In the genomic region with DNA sequence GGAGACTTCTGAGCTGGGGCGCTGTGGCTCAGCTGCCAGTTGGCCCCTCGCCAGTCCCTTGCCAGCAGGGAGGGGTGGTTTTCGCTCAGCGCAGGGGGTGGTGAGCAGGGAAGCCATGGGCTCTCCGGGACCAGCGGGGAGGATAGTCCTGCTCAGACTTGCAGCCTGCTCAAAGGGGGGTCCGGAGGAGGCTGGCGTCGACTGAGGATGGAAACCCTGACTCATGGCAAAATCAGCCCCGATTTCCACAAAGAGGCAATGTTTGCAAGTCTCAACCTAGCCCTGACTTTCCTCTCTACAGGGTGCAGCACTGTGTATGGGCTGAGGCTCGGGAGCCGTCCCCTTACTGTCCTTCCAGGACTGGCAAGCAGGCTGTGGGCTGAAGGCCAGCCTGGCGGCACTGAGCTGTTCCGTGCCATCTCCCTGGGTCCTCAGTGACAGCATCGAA, we compare ENCODE assay signal across 8 cellular contexts. TPM values are rescaled to one million over a fixed set of nuclear protein-coding genes. Genes with fewer than 3 reads are reported as not detected.
DNase-seq lines count a peak whose midpoint lies in the region; ATAC-seq and TF ChIP-seq lines count a peak whose summit lies in the region.

No MANE protein-coding gene starts in this region.

- H3K9me3 Mint-ChIP-seq in activated T-cell treated with anti-CD3 and anti-CD28 coated beads, Interleukin-2, amount 50 U/mL, for 24 hours, result no peaks in the 10 kb centered on the region

- H3K9me3 ChIP-seq in SK-N-MC (ENCODE audit: low read depth, low read length) (no peaks in the 10 kb centered on the region), gastroesophageal sphincter (no peaks in the 10 kb centered on the region), stomach (no peaks in the 10 kb centered on the region)

- no peak for TF ChIP-seq POLR2A in gastroesophageal sphincter (IDR thresholded peaks at IDR 0.05)
- TF ChIP-seq POLR2A in stomach (IDR thresholded peaks at IDR 0.05), result no peak

- H3K27ac Mint-ChIP-seq in activated T-cell treated with anti-CD3 and anti-CD28 coated beads, Interleukin-2, amount 50 U/mL, for 24 hours, result no peak overlapping the region

- H3K27me3 Mint-ChIP-seq in activated T-cell treated with anti-CD3 and anti-CD28 coated beads, Interleukin-2, amount 50 U/mL, for 24 hours, result peaks cover 12% of the 10 kb centered on the region

- no peak overlapping the region for H3K4me3 Mint-ChIP-seq in activated T-cell treated with anti-CD3 and anti-CD28 coated beads, Interleukin-2, amount 50 U/mL, for 24 hours

- DNase-seq in GM04504 (ENCODE audit: low read depth) (peak; percentile 71), SK-N-MC (ENCODE audit: low read depth, low spot score) (peak; percentile 26), stomach (peak; percentile 30), NOMO-1 treated with dmso at 0.1 percent for 144 hours (lab: John Stamatoyannopoulos, UW; ENCODE audit: unreplicated experiment) (no peak)
- DNase-seq in activated T-cell treated with anti-CD3 and anti-CD28 coated beads, Interleukin-2, amount 50 U/mL, for 24 hours, result no peak

- H3K36me3 Mint-ChIP-seq in activated T-cell treated with anti-CD3 and anti-CD28 coated beads, Interleukin-2, amount 50 U/mL, for 24 hours (ENCODE audit: low read depth), result no peaks in the 10 kb centered on the region

- TF ChIP-seq CTCF in gastroesophageal sphincter (IDR thresholded peaks at IDR 0.05) (no peak), stomach (IDR thresholded peaks at IDR 0.05) (no peak)

- H3K4me1 Mint-ChIP-seq in activated T-cell treated with anti-CD3 and anti-CD28 coated beads, Interleukin-2, amount 50 U/mL, for 24 hours (ENCODE audit: low read depth), result no peaks in the 10 kb centered on the region

- ATAC-seq in gastroesophageal sphincter (peak; percentile 61), HG03442 (IDR thresholded peaks at IDR 0.05; ENCODE audit: unreplicated experiment) (no peak), HG02973 (IDR thresholded peaks at IDR 0.05; ENCODE audit: unreplicated experiment) (no peak)

- peak overlapping the region; percentile 57; the same call in 1 of the 2 replicates for H3K27ac ChIP-seq in SK-N-MC
- peak overlapping the region; percentile 17 to 80 (median 74) for H3K27ac ChIP-seq in gastroesophageal sphincter
- peak overlapping the region in 4 of 5 donors; percentile 57 to 81 (median 70) for H3K27ac ChIP-seq in stomach

- H3K4me1 ChIP-seq in gastroesophageal sphincter, result peaks cover 3 to 77% (median 35%) of the 10 kb centered on the region in 3 donors
- H3K4me1 ChIP-seq in stomach, result peaks cover 13 to 51% (median 28%) of the 10 kb centered on the region in 4 donors

- peak overlapping the region; percentile 8; the same call in 1 of the 2 replicates for H3K4me3 ChIP-seq in SK-N-MC
- H3K4me3 ChIP-seq in gastroesophageal sphincter, result peak overlapping the region in 1 of 2 donors; percentile 24
- no peak overlapping the region for H3K4me3 ChIP-seq in stomach

- peaks cover 35% of the 10 kb centered on the region for H3K36me3 ChIP-seq in SK-N-MC (ENCODE audit: insufficient read depth, low read length)
- H3K36me3 ChIP-seq in gastroesophageal sphincter, result peaks cover 0 to 24% of the 10 kb centered on the region in 2 donors
- peaks cover 0 to 18% (median 13%) of the 10 kb centered on the region in 4 donors for H3K36me3 ChIP-seq in stomach

- TF ChIP-seq EP300 in gastroesophageal sphincter (IDR thresholded peaks at IDR 0.05) (no peak), stomach (IDR thresholded peaks at IDR 0.05) (no peak)

- WGBS in gastroesophageal sphincter (ENCODE audit: low coverage in 1 of 2), 2 donors, result 20% methylated on average over 4 of the region's 15 CpGs; no CpG with 5 or more reads in 1 of the 2 donors
- WGBS in stomach, 5 donors, result 28 to 67% (median 56%) methylated on average over 13 to 15 of the region's 15 CpGs

- intact Hi-C loops in stomach (cut with DNase I; ENCODE audit: low total_unique reads), result no loop called here

- H3K9ac ChIP-seq in SK-N-MC (ENCODE audit: insufficient read length), result no peak overlapping the region

- H3K27me3 ChIP-seq in gastroesophageal sphincter (no peaks in the 10 kb centered on the region), stomach (peaks cover 0 to 12% (median 0%) of the 10 kb centered on the region in 3 donors)

RNA-seq across cellular contexts. Expression of a gene that starts 35.1 kb away (rescaled TPM):
- total RNA-seq in gastroesophageal sphincter (100 to 1,000 TPM; 241 to 597 (median 382) TPM), stomach (100 to 1,000 TPM in 4 of 5 donors, 10 to 100 TPM in 1; 38.8 to 416 (median 210) TPM)
- polyA plus RNA-seq in stomach, result 10 to 100 TPM; 43.4 to 97.3 (median 95.6) TPM

Comparison
In these comparisons a context has a peak if more than half of its experiments do, and no peak if none do; other contexts are left out.
1. DNase-seq: peak in GM04504 (single experiment), SK-N-MC (single experiment) and stomach (single experiment); none in NOMO-1 treated with dmso at 0.1 percent for 144 hours (single experiment) and activated T-cell treated with anti-CD3 and anti-CD28 coated beads, Interleukin-2, amount 50 U/mL, for 24 hours (single experiment).
2. Peak in every context shown above with its lines, with median percentiles within 50 percentile points of each other: H3K27ac ChIP-seq.